Comparison of ENCODE assay signal across 8 cellular contexts in genomic region chr7:96285579-96285978, GRCh38. TPM values are rescaled to one million over a fixed set of nuclear protein-coding genes. Genes with fewer than 3 reads are reported as not detected.
A peak's percentile ranks its signal among the peaks of the same experiment; 100 is the strongest.
DNase-seq lines count a peak whose midpoint lies in the region; ATAC-seq, FAIRE-seq and TF ChIP-seq lines count a peak whose summit lies in the region.

No MANE protein-coding gene starts in this region.

- H3K4me1 ChIP-seq in effector memory CD4-positive, alpha-beta T cell (ENCODE audit: control insufficient read depth, insufficient read depth, low read length, poor library complexity, severe bottlenecking), result peaks cover 13% of the 10 kb centered on the region
- no peaks in the 10 kb centered on the region for H3K4me1 ChIP-seq in body of pancreas

- peak; percentile 12 for DNase-seq in GM18507 (ENCODE audit: extremely low spot score, insufficient read length, low read depth)
- peak in 2 of 3 donors; percentile 9 to 21 for DNase-seq in effector memory CD4-positive, alpha-beta T cell
- no peak for DNase-seq in hypothalamus (lab: John Stamatoyannopoulos, UW)
- DNase-seq in osteocyte (ENCODE audit: extremely low spot score, unreplicated experiment), result no peak
- no peak for DNase-seq in body of pancreas

- no peak overlapping the region for H3K4me3 Mint-ChIP-seq in osteocyte (ENCODE audit: unreplicated experiment)

- FAIRE-seq in GM18507 (lab: Jason Lieb, UNC), result peak; percentile 69

- H3K4me3 ChIP-seq in effector memory CD4-positive, alpha-beta T cell (ENCODE audit: insufficient read depth, low read depth, low read length, poor library complexity, severe bottlenecking), result peak overlapping the region; percentile 1
- no peak overlapping the region for H3K4me3 ChIP-seq in body of pancreas

- peaks cover 9% of the 10 kb centered on the region for H3K9me3 Mint-ChIP-seq in osteocyte (ENCODE audit: unreplicated experiment)

- TF ChIP-seq CTCF in osteocyte (IDR thresholded peaks at IDR 0.05) (no peak), body of pancreas (IDR thresholded peaks at IDR 0.05) (no peak)

- H3K27ac ChIP-seq in effector memory CD4-positive, alpha-beta T cell (ENCODE audit: insufficient read depth, low read length, poor library complexity, severe bottlenecking), result peak overlapping the region; percentile 18
- no peak overlapping the region for H3K27ac ChIP-seq in body of pancreas

- H3K27ac Mint-ChIP-seq in osteocyte (ENCODE audit: unreplicated experiment), result no peak overlapping the region

- ATAC-seq in GM21367 (IDR thresholded peaks at IDR 0.05; ENCODE audit: unreplicated experiment) (peak; percentile 68), HG03378 (IDR thresholded peaks at IDR 0.05; ENCODE audit: unreplicated experiment) (peak; percentile 83), esophagus mucosa (no peak), body of pancreas (no peak)

- H3K36me3 Mint-ChIP-seq in osteocyte (ENCODE audit: unreplicated experiment), result peaks cover 13% of the 10 kb centered on the region

- intact Hi-C loops in body of pancreas (cut with DNase I), result no loop called here

- TF ChIP-seq POLR2A in body of pancreas (IDR thresholded peaks at IDR 0.05), result no peak

- WGBS in body of pancreas, 2 donors, result 68 to 84% methylated on average over 3 of the region's 3 CpGs

- H3K27me3 Mint-ChIP-seq in osteocyte (ENCODE audit: unreplicated experiment), result no peaks in the 10 kb centered on the region

- H3K36me3 ChIP-seq in effector memory CD4-positive, alpha-beta T cell (ENCODE audit: control insufficient read depth, insufficient read depth, low read length), result no peaks in the 10 kb centered on the region
- no peaks in the 10 kb centered on the region for H3K36me3 ChIP-seq in body of pancreas (replicated peaks in 1 of 2; ENCODE audit: insufficient read depth in 1 of 2, low read depth in 2 of 2)

- no peaks in the 10 kb centered on the region for H3K27me3 ChIP-seq in effector memory CD4-positive, alpha-beta T cell (replicated peaks; ENCODE audit: control insufficient read depth, insufficient read depth, low read length, poor library complexity, severe bottlenecking)
- no peaks in the 10 kb centered on the region for H3K27me3 ChIP-seq in body of pancreas

- peaks cover 23% of the 10 kb centered on the region for H3K4me1 Mint-ChIP-seq in osteocyte (ENCODE audit: unreplicated experiment)

- no peaks in the 10 kb centered on the region for H3K9me3 ChIP-seq in effector memory CD4-positive, alpha-beta T cell (ENCODE audit: control insufficient read depth, low read length)
- H3K9me3 ChIP-seq in body of pancreas, result no peaks in the 10 kb centered on the region

RNA-seq across cellular contexts. Expression of gene SLC25A13, which starts 36.3 kb away (rescaled TPM):
- total RNA-seq in osteocyte (27.4 and 29.3 TPM in 2 replicates), esophagus mucosa (12.0 TPM), body of pancreas (10 to 100 TPM in 1 of 2 donors, 1 to 10 TPM in 1; 9.6 to 20.1 TPM)

Comparison
In these comparisons a context has a peak if more than half of its experiments do, and no peak if none do; other contexts are left out.
1. DNase-seq: peak in GM18507 (single experiment) and effector memory CD4-positive, alpha-beta T cell (2 of 3); none in hypothalamus (0 of 51), osteocyte (single experiment) and body of pancreas (0 of 4).
2. ATAC-seq: peak in GM21367 (single experiment) and HG03378 (single experiment); none in esophagus mucosa (single experiment) and body of pancreas (single experiment).